ENCODE assay signal across 18 cellular contexts in the genomic region with DNA sequence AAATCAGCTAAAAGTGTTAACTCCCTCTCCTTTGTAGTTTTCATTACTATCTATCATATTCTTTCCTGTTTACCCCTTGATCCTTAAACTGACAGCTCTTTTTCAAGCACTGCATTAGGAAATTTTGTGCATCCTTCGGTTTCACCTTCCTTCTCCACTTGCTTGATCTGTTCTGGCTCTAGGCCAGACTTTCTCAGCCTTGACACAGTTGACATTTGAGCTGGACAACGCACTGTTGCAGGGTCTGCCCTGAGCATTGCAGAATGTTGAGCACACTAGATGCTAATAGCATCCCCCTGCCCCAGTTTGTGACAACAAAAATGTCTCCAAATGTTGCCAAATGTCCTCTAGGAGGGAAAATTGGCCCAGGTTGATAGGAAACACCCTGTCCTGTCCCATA.
"Had no signal": no experiment of that assay in that cellular context is flagged by ENCODE, and none has a peak within 500 bp of the region (broad histone marks: within the 10 kb centered on the region; RNA-seq: fewer than 3 reads in every experiment).

No MANE protein-coding gene starts in this region.

- DNase-seq: activated B cell treated with CpG ODN at 0.5 μM for 24 hours; activated CD4-positive, alpha-beta T cell treated with anti-CD3 and anti-CD28 coated beads for 4 hours; activated CD8-positive, alpha-beta T cell treated with anti-CD3 and anti-CD28 coated beads for 36 hours; activated naive CD4-positive, alpha-beta T cell; activated naive CD8-positive, alpha-beta T cell treated with anti-CD3 and anti-CD28 coated beads for 36 hours; activated T-cell treated with anti-CD3 and anti-CD28 coated beads, Interleukin-2, amount 50 U/mL, for 1 hour; amygdala; caudate nucleus; effector memory CD8-positive, alpha-beta T cell; esophagus squamous epithelium; islet precursor cell; stimulated activated CD4-positive, alpha-beta T cell treated with anti-CD3 and anti-CD28 coated beads, Interleukin-4, amount 100 ng/mL, for 24 hours; stomach; T-helper 1 cell; T-helper 9 cell had no signal

- ATAC-seq: activated CD8-positive, alpha-beta T cell treated with anti-CD3 and anti-CD28 coated beads for 36 hours; activated T-helper 17 cell treated with anti-CD3 and anti-CD28 coated beads, Interleukin-2, amount 50 U/mL, for 72 hours; effector memory CD8-positive, alpha-beta T cell; sciatic nerve; stimulated activated effector memory CD8-positive, alpha-beta T cell treated with anti-CD3 and anti-CD28 coated beads, Interleukin-12 subunit alpha, Interleukin-12 subunit beta, amount 100 ng/mL, for 72 hours had no signal
